In genomic region chr7:151428393-151429231, GRCh38 we compare ENCODE assay signal across 1 cellular context.
TF ChIP-seq lines count a peak whose summit lies in the region.

No MANE protein-coding gene starts in this region.

TF ChIP-seq in liver, 16 proteins besides CTCF, POLR2A, EP300 and RAD21 (continued from another document):
- TF ChIP-seq REST (IDR thresholded peaks at IDR 0.05) = no peak
